Comparison of ENCODE assay signal across 10 cellular contexts in the genomic region with DNA sequence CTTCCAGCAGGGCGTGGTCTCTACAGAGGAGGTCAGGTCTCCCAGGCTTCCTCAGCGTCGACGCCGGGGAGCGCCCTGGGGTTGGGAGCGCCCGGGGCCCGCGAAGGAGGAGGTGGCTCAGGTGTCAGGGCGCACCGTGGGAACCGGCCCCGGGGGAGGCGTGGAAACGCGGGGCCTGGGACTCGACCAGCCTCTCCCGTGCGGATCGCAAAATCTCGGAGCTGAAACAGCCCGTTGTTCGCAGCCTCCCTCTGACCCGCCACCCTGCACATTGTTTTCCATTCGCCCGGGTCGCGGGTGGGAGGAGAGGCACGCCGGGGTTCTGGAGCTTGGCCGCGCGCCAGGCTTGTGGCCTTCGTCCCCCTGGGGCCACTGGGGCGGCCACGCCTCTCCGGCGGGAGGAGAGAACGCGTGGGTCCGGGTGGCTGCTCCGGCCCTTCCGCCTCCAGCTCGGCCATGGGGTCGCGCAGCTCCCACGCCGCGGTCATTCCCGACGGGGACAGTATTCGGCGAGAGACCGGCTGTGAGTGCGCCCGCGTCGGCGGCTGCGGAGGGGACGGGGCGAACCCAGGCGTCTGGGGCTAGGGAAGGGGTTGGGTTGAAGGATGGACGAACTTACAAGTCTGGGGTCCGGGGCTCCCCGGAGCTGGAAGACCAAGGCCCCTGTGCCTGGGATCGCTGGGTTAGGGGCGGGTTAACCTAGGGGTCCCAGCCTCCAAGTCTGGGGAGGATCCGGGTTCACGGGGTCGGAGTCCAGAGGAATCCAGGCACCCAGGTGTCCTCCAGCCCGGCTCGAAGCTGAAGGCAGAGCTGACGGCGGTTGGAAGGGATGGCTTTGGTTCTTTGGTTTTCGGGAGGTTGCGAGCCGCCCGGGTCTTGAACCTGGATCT. TPM values are rescaled to one million over a fixed set of nuclear protein-coding genes. Genes with fewer than 3 reads are reported as not detected.
DNase-seq lines count a peak whose midpoint lies in the region; ATAC-seq and TF ChIP-seq lines count a peak whose summit lies in the region.
"Had no signal": no experiment of that assay in that cellular context is flagged by ENCODE, and none has a peak within 500 bp of the region (broad histone marks: within the 10 kb centered on the region; RNA-seq: fewer than 3 reads in every experiment).

A gene (plus strand): TSS at position 433 of the 890 bp plus-strand sequence. CDS start 24 bp downstream, at position 457.

- no peak within 1 kb of the TSS for H2BK12ac ChIP-seq in mesenchymal stem cell (ENCODE audit: low read length in 2 of 2)

- no peak within 1 kb of the TSS for H2AK5ac ChIP-seq in mesenchymal stem cell (ENCODE audit: low read length, severe bottlenecking)

- no peak within 1 kb of the TSS for H3K27ac Mint-ChIP-seq in activated T-cell treated with anti-CD3 and anti-CD28 coated beads, Interleukin-2, amount 50 U/mL, for 24 hours
- no peak within 1 kb of the TSS for H3K27ac Mint-ChIP-seq in activated CD8-positive, alpha-beta T cell treated with anti-CD3 and anti-CD28 coated beads, Interleukin-2, amount 10 ng/mL, durations not matched to agents 7 days and 5 days
- H3K27ac Mint-ChIP-seq: activated CD4-positive, alpha-beta T cell treated with anti-CD3 and anti-CD28 coated beads, Interleukin-2, amount 10 ng/mL, durations not matched to agents 7 days and 5 days had no signal

- H3K4me3 ChIP-seq in duodenal mucosa (ENCODE audit: low read depth in 1 of 2, low read length in 2 of 2) (peak within 1 kb of the TSS; percentile 78 to 82), mesenchymal stem cell (ENCODE audit: insufficient read depth in 1 of 2, low read depth in 1 of 2, low read length in 2 of 2) (peak within 1 kb of the TSS in 1 of 2 experiments; percentile 49), transverse colon (peak within 1 kb of the TSS; percentile 41 to 61 (median 54))

- peak within 1 kb of the TSS; percentile 11 for H4K91ac ChIP-seq in mesenchymal stem cell (ENCODE audit: low read length)

- peak within 1 kb of the TSS; percentile 72 to 80 for H3K9ac ChIP-seq in duodenal mucosa (ENCODE audit: low read depth in 1 of 2, low read length in 2 of 2)
- H3K9ac ChIP-seq in mesenchymal stem cell (ENCODE audit: low read length) = no peak within 1 kb of the TSS

- no peaks in the 10 kb centered on the region for H3K36me3 Mint-ChIP-seq in activated T-cell treated with anti-CD3 and anti-CD28 coated beads, Interleukin-2, amount 50 U/mL, for 24 hours (ENCODE audit: low read depth)
- H3K36me3 Mint-ChIP-seq in activated CD8-positive, alpha-beta T cell treated with anti-CD3 and anti-CD28 coated beads, Interleukin-2, amount 10 ng/mL, durations not matched to agents 7 days and 5 days (ENCODE audit: low read depth) = no peaks in the 10 kb centered on the region

- H3K36me3 ChIP-seq in duodenal mucosa (ENCODE audit: control insufficient read depth in 1 of 2, insufficient read depth in 2 of 2, low read length in 2 of 2) = peaks cover 7 to 17% of the 10 kb centered on the region in 2 donors
- H3K36me3 ChIP-seq in mesenchymal stem cell (ENCODE audit: control insufficient read depth in 1 of 2, insufficient read depth in 2 of 2, low read depth in 1 of 2, low read length in 2 of 2) = peaks cover 0 to 4% of the 10 kb centered on the region in 2 experiments
- H3K36me3 ChIP-seq in transverse colon = no peaks in the 10 kb centered on the region

- intact Hi-C loops in transverse colon (cut with DNase I; ENCODE audit: low total_unique reads) = no loop called here

- DNase-seq in activated T-cell treated with anti-CD3 and anti-CD28 coated beads, Interleukin-2, amount 50 U/mL, for 24 hours = peak; percentile 31
- no peak for DNase-seq in activated T-cell treated with anti-CD3 and anti-CD28 coated beads for 4 hours
- DNase-seq in mesenchymal stem cell = no peak
- peak; percentile 86 for DNase-seq in transverse colon
- DNase-seq in activated CD8-positive, alpha-beta T cell treated with anti-CD3 and anti-CD28 coated beads, Interleukin-2, amount 10 ng/mL, durations not matched to agents 7 days and 5 days = no peak
- DNase-seq: activated CD4-positive, alpha-beta T cell treated with anti-CD3 and anti-CD28 coated beads, Interleukin-2, amount 10 ng/mL, durations not matched to agents 7 days and 5 days; hippocampal formation had no signal

- H3K27ac ChIP-seq in duodenal mucosa (ENCODE audit: low read depth, low read length) (peak within 1 kb of the TSS; percentile 62), mesenchymal stem cell (ENCODE audit: low read length, poor library complexity, severe bottlenecking) (no peak within 1 kb of the TSS), transverse colon (peak within 1 kb of the TSS; percentile 77 to 84 (median 81))

- H3K14ac ChIP-seq in mesenchymal stem cell (ENCODE audit: low read length in 2 of 2) = no peak within 1 kb of the TSS

- TF ChIP-seq CTCF in transverse colon (IDR thresholded peaks at IDR 0.05) = no peak

- no peak within 1 kb of the TSS for H3K18ac ChIP-seq in mesenchymal stem cell (ENCODE audit: low read depth in 1 of 2, low read length in 2 of 2)

- H3K9me3 Mint-ChIP-seq in activated T-cell treated with anti-CD3 and anti-CD28 coated beads, Interleukin-2, amount 50 U/mL, for 24 hours = no peaks in the 10 kb centered on the region
- no peaks in the 10 kb centered on the region for H3K9me3 Mint-ChIP-seq in activated CD8-positive, alpha-beta T cell treated with anti-CD3 and anti-CD28 coated beads, Interleukin-2, amount 10 ng/mL, durations not matched to agents 7 days and 5 days (ENCODE audit: insufficient read depth)
- H3K9me3 Mint-ChIP-seq: activated CD4-positive, alpha-beta T cell treated with anti-CD3 and anti-CD28 coated beads, Interleukin-2, amount 10 ng/mL, durations not matched to agents 7 days and 5 days had no signal

- H3K4ac ChIP-seq in mesenchymal stem cell (ENCODE audit: low read depth in 1 of 2, low read length in 2 of 2) = no peak within 1 kb of the TSS

- no peak within 1 kb of the TSS for H2BK120ac ChIP-seq in mesenchymal stem cell (ENCODE audit: low read depth, low read length)

- H3K27me3 ChIP-seq in duodenal mucosa (ENCODE audit: control insufficient read depth in 1 of 2, insufficient read depth in 2 of 2, low read length in 2 of 2) (peaks cover 16 to 22% of the 10 kb centered on the region in 2 donors), mesenchymal stem cell (ENCODE audit: control insufficient read depth in 1 of 2, insufficient read depth in 1 of 2, low read length in 2 of 2) (peaks cover 44 to 56% of the 10 kb centered on the region in 2 experiments), transverse colon (peaks cover 34% of the 10 kb centered on the region)

- no peak within 1 kb of the TSS for H2BK15ac ChIP-seq in mesenchymal stem cell (ENCODE audit: low read depth, poor library complexity, severe bottlenecking)

- POLR2A ChIA-PET in activated CD8-positive, alpha-beta T cell treated with anti-CD3 and anti-CD28 coated beads, Interleukin-2, amount 10 ng/mL, durations not matched to agents 7 days and 5 days (lab: Charles Lee) = no interaction called here

- peaks cover 75% of the 10 kb centered on the region for H3K27me3 Mint-ChIP-seq in activated T-cell treated with anti-CD3 and anti-CD28 coated beads, Interleukin-2, amount 50 U/mL, for 24 hours
- peaks cover 59% of the 10 kb centered on the region for H3K27me3 Mint-ChIP-seq in activated CD8-positive, alpha-beta T cell treated with anti-CD3 and anti-CD28 coated beads, Interleukin-2, amount 10 ng/mL, durations not matched to agents 7 days and 5 days (ENCODE audit: low read depth)

- H3K4me2 ChIP-seq in mesenchymal stem cell (ENCODE audit: low read length, poor library complexity, severe bottlenecking) = peak within 1 kb of the TSS; percentile 7

- no peaks in the 10 kb centered on the region for H3K79me1 ChIP-seq in mesenchymal stem cell (replicated peaks; ENCODE audit: low read length, poor library complexity, severe bottlenecking)

- ATAC-seq in GM21447 (IDR thresholded peaks at IDR 0.05; ENCODE audit: unreplicated experiment) = no peak
- ATAC-seq in GM18511 (IDR thresholded peaks at IDR 0.05; ENCODE audit: unreplicated experiment) = no peak
- ATAC-seq in activated CD8-positive, alpha-beta T cell treated with anti-CD3 and anti-CD28 coated beads, Interleukin-2, amount 10 ng/mL, durations not matched to agents 7 days and 5 days = no peak

- in situ Hi-C loops in transverse colon (cut with MboI; ENCODE audit: low pct_ligation_motif_present in 1 of 4, low pct_unique_long_range_greater_than_20kb in 1 of 4, low sequenced_read_pairs in 3 of 4) = no loop called here

- H2BK5ac ChIP-seq in mesenchymal stem cell (ENCODE audit: low read depth, low read length, poor library complexity, severe bottlenecking) = no peak within 1 kb of the TSS

- H3K9me3 ChIP-seq in duodenal mucosa (ENCODE audit: control insufficient read depth in 1 of 2, low read length in 2 of 2) (no peaks in the 10 kb centered on the region), mesenchymal stem cell (ENCODE audit: control insufficient read depth, low read length) (no peaks in the 10 kb centered on the region), transverse colon (no peaks in the 10 kb centered on the region)

- peaks cover 7% of the 10 kb centered on the region for H3K4me1 Mint-ChIP-seq in activated T-cell treated with anti-CD3 and anti-CD28 coated beads, Interleukin-2, amount 50 U/mL, for 24 hours (ENCODE audit: low read depth)
- H3K4me1 Mint-ChIP-seq in activated CD8-positive, alpha-beta T cell treated with anti-CD3 and anti-CD28 coated beads, Interleukin-2, amount 10 ng/mL, durations not matched to agents 7 days and 5 days (ENCODE audit: low read depth) = no peaks in the 10 kb centered on the region
- H3K4me1 Mint-ChIP-seq: activated CD4-positive, alpha-beta T cell treated with anti-CD3 and anti-CD28 coated beads, Interleukin-2, amount 10 ng/mL, durations not matched to agents 7 days and 5 days had no signal

- 13% methylated on average over 66 of the region's 80 CpGs for WGBS in mesenchymal stem cell
- 7 to 14% methylated on average over 1 to 79 of the region's 80 CpGs for WGBS in transverse colon (ENCODE audit: low coverage in 1 of 2), 2 donors

- H2AFZ ChIP-seq in mesenchymal stem cell (ENCODE audit: low read depth, low read length) = no peak within 1 kb of the TSS

- no peak within 1 kb of the TSS for H3K4me3 Mint-ChIP-seq in activated T-cell treated with anti-CD3 and anti-CD28 coated beads, Interleukin-2, amount 50 U/mL, for 24 hours
- H3K4me3 Mint-ChIP-seq in activated CD8-positive, alpha-beta T cell treated with anti-CD3 and anti-CD28 coated beads, Interleukin-2, amount 10 ng/mL, durations not matched to agents 7 days and 5 days = no peak within 1 kb of the TSS
- H3K4me3 Mint-ChIP-seq: activated CD4-positive, alpha-beta T cell treated with anti-CD3 and anti-CD28 coated beads, Interleukin-2, amount 10 ng/mL, durations not matched to agents 7 days and 5 days had no signal

- no peak within 1 kb of the TSS for H4K8ac ChIP-seq in mesenchymal stem cell (ENCODE audit: low read length)

- CTCF ChIA-PET in activated CD8-positive, alpha-beta T cell treated with anti-CD3 and anti-CD28 coated beads, Interleukin-2, amount 10 ng/mL, durations not matched to agents 7 days and 5 days (lab: Charles Lee) = interaction anchor here (1.7 kb wide), 1 partner anchor 320 kb away, joined by 3 read pairs; no protein-coding TSS in a partner anchor

- H3K23ac ChIP-seq in mesenchymal stem cell (ENCODE audit: low read length in 2 of 2) = no peak within 1 kb of the TSS

- no peak for TF ChIP-seq EP300 in transverse colon (IDR thresholded peaks at IDR 0.05; ENCODE audit: low read depth)

- peak; percentile 52 for TF ChIP-seq POLR2A in transverse colon (IDR thresholded peaks at IDR 0.05)

- H3K4me1 ChIP-seq in duodenal mucosa (ENCODE audit: control insufficient read depth in 1 of 2, insufficient read depth in 2 of 2, low read length in 2 of 2) (peaks cover 14 to 25% of the 10 kb centered on the region in 2 donors), mesenchymal stem cell (ENCODE audit: control insufficient read depth, insufficient read depth, low read depth, low read length) (peaks cover 7% of the 10 kb centered on the region), transverse colon (peaks cover 0 to 12% (median 6%) of the 10 kb centered on the region in 4 donors)

RNA-seq across cellular contexts. Expression of the gene that starts here (rescaled TPM):
- not detected for polyA plus RNA-seq in mesenchymal stem cell (2013, experiment 1 of 2)
- not detected for polyA plus RNA-seq in mesenchymal stem cell (2013, experiment 2 of 2)
- 100 to 1,000 TPM in 2 of 4 donors, 10 to 100 TPM in 2; 90.9 to 264 (median 122) TPM for total RNA-seq in transverse colon
- total RNA-seq in activated CD8-positive, alpha-beta T cell treated with anti-CD3 and anti-CD28 coated beads, Interleukin-2, amount 10 ng/mL, durations not matched to agents 7 days and 5 days = not detected
- total RNA-seq: activated CD4-positive, alpha-beta T cell treated with anti-CD3 and anti-CD28 coated beads, Interleukin-2, amount 10 ng/mL, durations not matched to agents 7 days and 5 days had no signal

Comparison
In these comparisons a context has a peak if more than half of its experiments do, and no peak if none do; other contexts are left out.
1. RNA of the gene that starts here (total RNA-seq): 90.9 to 264 TPM in transverse colon; not detected in activated CD8-positive, alpha-beta T cell treated with anti-CD3 and anti-CD28 coated beads, Interleukin-2, amount 10 ng/mL, durations not matched to agents 7 days and 5 days; every median in the first group is over 10 times any median in the second.
2. DNase-seq: peak in activated T-cell treated with anti-CD3 and anti-CD28 coated beads, Interleukin-2, amount 50 U/mL, for 24 hours (single experiment) and transverse colon (single experiment); none in activated T-cell treated with anti-CD3 and anti-CD28 coated beads for 4 hours (single experiment), mesenchymal stem cell (single experiment) and activated CD8-positive, alpha-beta T cell treated with anti-CD3 and anti-CD28 coated beads, Interleukin-2, amount 10 ng/mL, durations not matched to agents 7 days and 5 days (single experiment).